Comparison of ENCODE assay signal across 13 cellular contexts in the genomic region with DNA sequence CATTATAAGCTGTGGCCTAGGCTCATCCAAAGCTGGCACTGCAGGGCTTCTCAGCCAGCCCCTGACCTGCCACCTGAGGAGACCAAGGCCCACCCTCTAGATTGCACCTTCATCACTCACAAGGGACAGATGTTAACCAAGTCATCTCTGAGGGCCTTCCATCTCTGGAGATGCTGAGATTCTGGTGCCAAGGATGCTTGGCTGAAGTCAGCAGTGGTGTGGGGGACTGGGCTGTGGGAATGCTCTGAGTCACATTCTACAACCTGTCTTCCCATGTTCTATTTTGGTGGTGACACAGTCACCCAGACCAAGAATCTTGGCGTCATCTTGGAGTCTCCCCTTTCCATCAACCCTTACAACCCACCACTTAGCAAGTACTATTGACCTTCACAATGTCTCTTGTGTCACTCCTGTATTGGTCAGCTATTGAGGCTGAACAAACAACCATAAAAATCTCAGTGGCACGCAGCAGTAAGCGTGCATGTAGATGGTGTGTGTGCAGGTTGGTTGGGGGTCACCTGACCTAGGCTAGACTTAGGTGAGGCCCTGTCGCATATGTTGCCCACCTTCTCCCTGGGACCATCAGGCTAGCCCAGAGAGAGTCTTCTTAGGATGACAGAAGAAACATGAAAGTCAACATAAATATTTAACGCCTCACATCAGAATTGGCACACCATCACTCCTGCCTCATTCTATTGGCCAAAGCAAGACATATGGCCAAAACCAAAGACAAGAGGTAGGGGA.
DNase-seq lines count a peak whose midpoint lies in the region; ATAC-seq lines count a peak whose summit lies in the region.
"Had no signal": no experiment of that assay in that cellular context is flagged by ENCODE, and none has a peak within 500 bp of the region (broad histone marks: within the 10 kb centered on the region; RNA-seq: fewer than 3 reads in every experiment).

No MANE protein-coding gene starts in this region.

- peaks cover 46% of the 10 kb centered on the region for H3K4me1 Mint-ChIP-seq in activated CD4-positive, alpha-beta T cell treated with anti-CD3 and anti-CD28 coated beads, Interleukin-2, amount 10 ng/mL, durations not matched to agents 7 days and 5 days
- peaks cover 52% of the 10 kb centered on the region for H3K4me1 Mint-ChIP-seq in activated CD8-positive, alpha-beta T cell treated with anti-CD3 and anti-CD28 coated beads, Interleukin-2, amount 10 ng/mL, durations not matched to agents 7 days and 5 days (ENCODE audit: low read depth)
- H3K4me1 Mint-ChIP-seq in immature natural killer cell, result peaks cover 86 to 88% of the 10 kb centered on the region in 2 donors

- H3K4me3 Mint-ChIP-seq in activated CD4-positive, alpha-beta T cell treated with anti-CD3 and anti-CD28 coated beads, Interleukin-2, amount 10 ng/mL, durations not matched to agents 7 days and 5 days, result no peak overlapping the region
- H3K4me3 Mint-ChIP-seq in activated CD8-positive, alpha-beta T cell treated with anti-CD3 and anti-CD28 coated beads, Interleukin-2, amount 10 ng/mL, durations not matched to agents 7 days and 5 days, result no peak overlapping the region
- H3K4me3 Mint-ChIP-seq in immature natural killer cell, result peak overlapping the region in 2 of 5 donors; percentile 2 to 75
- H3K4me3 Mint-ChIP-seq: activated T-cell treated with anti-CD3 and anti-CD28 coated beads, Interleukin-2, amount 50 U/mL, for 4 hours; neural progenitor cell had no signal

- POLR2A ChIA-PET in activated CD4-positive, alpha-beta T cell treated with anti-CD3 and anti-CD28 coated beads, Interleukin-2, amount 10 ng/mL, durations not matched to agents 7 days and 5 days (lab: Charles Lee), result no interaction called here
- POLR2A ChIA-PET in activated CD8-positive, alpha-beta T cell treated with anti-CD3 and anti-CD28 coated beads, Interleukin-2, amount 10 ng/mL, durations not matched to agents 7 days and 5 days (lab: Charles Lee), result interaction anchor here (2.3 kb wide), 1 partner anchor 19 kb away, joined by 10 read pairs; no protein-coding TSS in a partner anchor

- no peaks in the 10 kb centered on the region for H3K9me3 Mint-ChIP-seq in activated CD4-positive, alpha-beta T cell treated with anti-CD3 and anti-CD28 coated beads, Interleukin-2, amount 10 ng/mL, durations not matched to agents 7 days and 5 days
- H3K9me3 Mint-ChIP-seq in activated CD8-positive, alpha-beta T cell treated with anti-CD3 and anti-CD28 coated beads, Interleukin-2, amount 10 ng/mL, durations not matched to agents 7 days and 5 days (ENCODE audit: insufficient read depth), result no peaks in the 10 kb centered on the region
- H3K9me3 Mint-ChIP-seq in immature natural killer cell, result no peaks in the 10 kb centered on the region
- H3K9me3 Mint-ChIP-seq: activated T-cell treated with anti-CD3 and anti-CD28 coated beads, Interleukin-2, amount 50 U/mL, for 4 hours; neural progenitor cell had no signal

- peak; percentile 2 for DNase-seq in activated CD4-positive, alpha-beta T cell treated with anti-CD3 and anti-CD28 coated beads for 48 hours
- no peak for DNase-seq in activated CD4-positive, alpha-beta T cell treated with anti-CD3 and anti-CD28 coated beads, Interleukin-2, amount 10 ng/mL, durations not matched to agents 7 days and 5 days
- no peak for DNase-seq in activated CD8-positive, alpha-beta T cell treated with anti-CD3 and anti-CD28 coated beads, Interleukin-2, amount 10 ng/mL, durations not matched to agents 7 days and 5 days
- DNase-seq in immature natural killer cell, result no peak
- peak; percentile 29 for DNase-seq in stromal cell of bone marrow (ENCODE audit: low read depth)
- DNase-seq in NCI-H748 (lab: John Stamatoyannopoulos, UW; ENCODE audit: unreplicated experiment), result no peak
- no peak for DNase-seq in UCSD-AML1 (lab: John Stamatoyannopoulos, UW; ENCODE audit: unreplicated experiment)
- DNase-seq: activated T-cell treated with anti-CD3 and anti-CD28 coated beads, Interleukin-2, amount 50 U/mL, for 4 hours; DMS79 treated with DMSO at 0.1 percent for 48 hours; NCI-H1930; stimulated activated naive CD4-positive, alpha-beta T cell treated with Interleukin-2 at 50 U/mL for 16 hours had no signal

- no peak overlapping the region for H3K27ac Mint-ChIP-seq in activated CD4-positive, alpha-beta T cell treated with anti-CD3 and anti-CD28 coated beads, Interleukin-2, amount 10 ng/mL, durations not matched to agents 7 days and 5 days
- peak overlapping the region; percentile 16 for H3K27ac Mint-ChIP-seq in activated CD8-positive, alpha-beta T cell treated with anti-CD3 and anti-CD28 coated beads, Interleukin-2, amount 10 ng/mL, durations not matched to agents 7 days and 5 days
- H3K27ac Mint-ChIP-seq in immature natural killer cell, result peak overlapping the region; percentile 94 to 98 (median 96)
- H3K27ac Mint-ChIP-seq: neural progenitor cell had no signal

- ATAC-seq in activated CD8-positive, alpha-beta T cell treated with anti-CD3 and anti-CD28 coated beads, Interleukin-2, amount 10 ng/mL, durations not matched to agents 7 days and 5 days, result no peak
- ATAC-seq in GM21360 (IDR thresholded peaks at IDR 0.05; ENCODE audit: unreplicated experiment), result no peak

- no peaks in the 10 kb centered on the region for H3K27me3 Mint-ChIP-seq in activated CD4-positive, alpha-beta T cell treated with anti-CD3 and anti-CD28 coated beads, Interleukin-2, amount 10 ng/mL, durations not matched to agents 7 days and 5 days
- no peaks in the 10 kb centered on the region for H3K27me3 Mint-ChIP-seq in activated CD8-positive, alpha-beta T cell treated with anti-CD3 and anti-CD28 coated beads, Interleukin-2, amount 10 ng/mL, durations not matched to agents 7 days and 5 days (ENCODE audit: low read depth)
- H3K27me3 Mint-ChIP-seq in immature natural killer cell (ENCODE audit: low read depth in 3 of 3), result peaks cover 3 to 10% (median 4%) of the 10 kb centered on the region in 3 donors

- H3K36me3 Mint-ChIP-seq in activated CD4-positive, alpha-beta T cell treated with anti-CD3 and anti-CD28 coated beads, Interleukin-2, amount 10 ng/mL, durations not matched to agents 7 days and 5 days (ENCODE audit: low read depth), result no peaks in the 10 kb centered on the region
- H3K36me3 Mint-ChIP-seq in activated CD8-positive, alpha-beta T cell treated with anti-CD3 and anti-CD28 coated beads, Interleukin-2, amount 10 ng/mL, durations not matched to agents 7 days and 5 days (ENCODE audit: low read depth), result peaks cover 9% of the 10 kb centered on the region
- peaks cover 11 to 12% (median 12%) of the 10 kb centered on the region in 3 donors for H3K36me3 Mint-ChIP-seq in immature natural killer cell

- CTCF ChIA-PET in activated CD4-positive, alpha-beta T cell treated with anti-CD3 and anti-CD28 coated beads, Interleukin-2, amount 10 ng/mL, durations not matched to agents 7 days and 5 days (lab: Charles Lee), result interaction anchor here (1.1 to 2.7 kb wide), 7 partner anchors 12 to 113 kb away, joined by 3 to 10 read pairs (median 3); no protein-coding TSS in a partner anchor
- CTCF ChIA-PET in activated CD8-positive, alpha-beta T cell treated with anti-CD3 and anti-CD28 coated beads, Interleukin-2, amount 10 ng/mL, durations not matched to agents 7 days and 5 days (lab: Charles Lee), result interaction anchor here (3.5 kb wide), 1 partner anchor 14 kb away, joined by 10 read pairs; no protein-coding TSS in a partner anchor

Comparison
In these comparisons a context has a peak if more than half of its experiments do, and no peak if none do; other contexts are left out.
1. DNase-seq: peak in activated CD4-positive, alpha-beta T cell treated with anti-CD3 and anti-CD28 coated beads for 48 hours (single experiment) and stromal cell of bone marrow (single experiment); none in activated CD4-positive, alpha-beta T cell treated with anti-CD3 and anti-CD28 coated beads, Interleukin-2, amount 10 ng/mL, durations not matched to agents 7 days and 5 days (single experiment), activated CD8-positive, alpha-beta T cell treated with anti-CD3 and anti-CD28 coated beads, Interleukin-2, amount 10 ng/mL, durations not matched to agents 7 days and 5 days (single experiment), immature natural killer cell (0 of 3), NCI-H748 (single experiment) and UCSD-AML1 (single experiment).